Comparison of ENCODE assay signal across 1 cellular context in genomic region chr3:48439820-48440589, GRCh38.
A peak's percentile ranks its signal among the peaks of the same experiment; 100 is the strongest.
TF ChIP-seq lines count a peak whose summit lies in the region.

CCDC51 (minus strand) TSS chr3:48440119; CDS start chr3:48435128, 4,991 bp downstream.
TMA7 (plus strand) TSS chr3:48440257; CDS start chr3:48440297, 40 bp downstream.

TF ChIP-seq in K562, 482 proteins besides CTCF, POLR2A, EP300 and RAD21 (continued from another document and continues in another):
- TF ChIP-seq RREB1 (CRISPR knock-in tag; IDR thresholded peaks at IDR 0.05) (no peak), ZNF239 (CRISPR knock-in tag; IDR thresholded peaks at IDR 0.05) (no peak), THRB (CRISPR knock-in tag; conservative IDR thresholded peaks at IDR 0.05) (no peak), ZNF408 (CRISPR knock-in tag; IDR thresholded peaks at IDR 0.05; ENCODE audit: low read depth) (no peak), ZNF184 (CRISPR knock-in tag; IDR thresholded peaks at IDR 0.05) (no peak), ILK (tag; IDR thresholded peaks at IDR 0.05; ENCODE audit: borderline replicate concordance, low read depth) (no peak), POLR3G (IDR thresholded peaks at IDR 0.05; ENCODE audit: extremely low read depth, insufficient read length, insufficient replicate concordance) (no peak), KDM5B (IDR thresholded peaks at IDR 0.05; ENCODE audit: insufficient replicate concordance, low read depth, low read length) (peak; percentile 62), CREB3 (tag; conservative IDR thresholded peaks at IDR 0.05; ENCODE audit: low read depth) (no peak), SIN3B (IDR thresholded peaks at IDR 0.05; ENCODE audit: low read depth) (peak; percentile 22; the same call in 1 of the 2 replicates), ZBTB11 (CRISPR knock-in tag; IDR thresholded peaks at IDR 0.05) (peak in 2 of 3 experiments; percentile 46 to 52; a peak in 1 of 6 replicates), OTX1 (CRISPR knock-in tag; IDR thresholded peaks at IDR 0.05) (no peak), TFE3 (CRISPR knock-in tag; IDR thresholded peaks at IDR 0.05) (peak; percentile 76), HOMEZ (CRISPR knock-in tag; IDR thresholded peaks at IDR 0.05) (no peak), ZNF347 (CRISPR knock-in tag; IDR thresholded peaks at IDR 0.05; ENCODE audit: low read depth) (no peak), FOXJ2 (tag; IDR thresholded peaks at IDR 0.05) (no peak), FOXO4 (CRISPR knock-in tag; IDR thresholded peaks at IDR 0.05) (no peak), CREBBP (IDR thresholded peaks at IDR 0.05; ENCODE audit: low read depth, low read length) (no peak), SAP30 (IDR thresholded peaks at IDR 0.05; ENCODE audit: borderline replicate concordance, insufficient read depth, low read depth, low read length, poor library complexity, severe bottlenecking) (peak; percentile 35), TEAD4 (IDR thresholded peaks at IDR 0.05; ENCODE audit: low read length) (no peak), TEAD4 (CRISPR knock-in tag; IDR thresholded peaks at IDR 0.05; ENCODE audit: borderline replicate concordance) (no peak), CEBPG (CRISPR knock-in tag; IDR thresholded peaks at IDR 0.05) (no peak), CEBPG (tag; conservative IDR thresholded peaks at IDR 0.05 in 1 of 2, IDR thresholded peaks at IDR 0.05 in 1 of 2) (no peak), ADNP (tag; IDR thresholded peaks at IDR 0.05) (no peak), THAP7 (CRISPR knock-in tag; IDR thresholded peaks at IDR 0.05) (no peak), ZNF395 (CRISPR knock-in tag; IDR thresholded peaks at IDR 0.05) (no peak), DLX4 (CRISPR knock-in tag; IDR thresholded peaks at IDR 0.05) (no peak), CBX1 (IDR thresholded peaks at IDR 0.05; ENCODE audit: low read depth) (0 out of 2 replicates have a peak, but pooled peaks have one; percentile 59), ZNF644 (tag; IDR thresholded peaks at IDR 0.05; ENCODE audit: low read depth) (no peak), ATF3 (IDR thresholded peaks at IDR 0.05) (no peak), ATF3 (CRISPR knock-in tag; conservative IDR thresholded peaks at IDR 0.05) (no peak), ZNF561 (CRISPR knock-in tag; conservative IDR thresholded peaks at IDR 0.05) (no peak), PHF20 (IDR thresholded peaks at IDR 0.05; ENCODE audit: partially characterized antibody) (peak; percentile 75), ZFP1 (CRISPR knock-in tag; IDR thresholded peaks at IDR 0.05) (no peak), ZFP91 (CRISPR knock-in tag; IDR thresholded peaks at IDR 0.05) (no peak), MCM7 (IDR thresholded peaks at IDR 0.05) (no peak), ZNF282 (CRISPR knock-in tag; IDR thresholded peaks at IDR 0.05) (no peak)
